ENCODE assay signal across 31 cellular contexts in genomic region chr3:188867691-188868090, GRCh38.
"Had no signal": no experiment of that assay in that cellular context is flagged by ENCODE, and none has a peak within 500 bp of the region (broad histone marks: within the 10 kb centered on the region; RNA-seq: fewer than 3 reads in every experiment).

No MANE protein-coding gene starts in this region.

- H3K27me3 Mint-ChIP-seq: activated CD4-positive, alpha-beta memory T cell treated with anti-CD3 and anti-CD28 coated beads for 36 hours; activated CD4-positive, alpha-beta T cell treated with anti-CD3 and anti-CD28 coated beads for 36 hours; activated CD4-positive, alpha-beta T cell treated with anti-CD3 and anti-CD28 coated beads, Interleukin-2, amount 10 ng/mL, durations not matched to agents 24 days and 14 days; activated CD8-positive, alpha-beta memory T cell treated with anti-CD3 and anti-CD28 coated beads, Interleukin-2, amount 10 ng/mL, durations not matched to agents 7 days and 5 days; activated naive CD4-positive, alpha-beta T cell treated with anti-CD3 and anti-CD28 coated beads, Interleukin-2, amount 50 U/mL, for 24 hours; activated naive CD8-positive, alpha-beta T cell treated with anti-CD3 and anti-CD28 coated beads for 36 hours; activated naive CD8-positive, alpha-beta T cell treated with anti-CD3 and anti-CD28 coated beads, Interleukin-2, amount 50 U/mL, for 24 hours had no signal

- ATAC-seq: activated CD4-positive, alpha-beta T cell treated with anti-CD3 and anti-CD28 coated beads for 36 hours; activated CD8-positive, alpha-beta memory T cell treated with anti-CD3 and anti-CD28 coated beads, Interleukin-2, amount 10 ng/mL, durations not matched to agents 7 days and 5 days; activated CD8-positive, alpha-beta T cell treated with anti-CD3 and anti-CD28 coated beads, Interleukin-2, amount 10 ng/mL, durations not matched to agents 7 days and 5 days; activated naive CD8-positive, alpha-beta T cell treated with anti-CD3 and anti-CD28 coated beads, Interleukin-2, amount 50 U/mL, for 24 hours; gastroesophageal sphincter; heart right ventricle had no signal

- H3K27ac Mint-ChIP-seq: activated CD4-positive, alpha-beta memory T cell treated with anti-CD3 and anti-CD28 coated beads for 36 hours; activated CD4-positive, alpha-beta T cell treated with anti-CD3 and anti-CD28 coated beads for 36 hours; activated CD4-positive, alpha-beta T cell treated with anti-CD3 and anti-CD28 coated beads, Interleukin-2, amount 10 ng/mL, durations not matched to agents 24 days and 14 days; activated CD8-positive, alpha-beta memory T cell treated with anti-CD3 and anti-CD28 coated beads, Interleukin-2, amount 10 ng/mL, durations not matched to agents 7 days and 5 days; activated CD8-positive, alpha-beta T cell treated with anti-CD3 and anti-CD28 coated beads, Interleukin-2, amount 10 ng/mL, durations not matched to agents 7 days and 5 days; activated naive CD4-positive, alpha-beta T cell treated with anti-CD3 and anti-CD28 coated beads for 36 hours; activated naive CD4-positive, alpha-beta T cell treated with anti-CD3 and anti-CD28 coated beads, Interleukin-2, amount 50 U/mL, for 24 hours; activated naive CD8-positive, alpha-beta T cell treated with anti-CD3 and anti-CD28 coated beads for 36 hours; activated naive CD8-positive, alpha-beta T cell treated with anti-CD3 and anti-CD28 coated beads, Interleukin-2, amount 50 U/mL, for 24 hours; activated T-helper 1 cell treated with anti-CD3 and anti-CD28 coated beads, Interleukin-12 subunit alpha, Interleukin-12 subunit beta, Interleukin-2, Interleukin-4 antibody, amounts not matched to agents 30 ng/mL and 10 ng/mL and 1 ng/mL, durations not matched to agents 14 hours and 24 hours and 36 hours; activated T-helper 2 cell treated with anti-CD3 and anti-CD28 coated beads, Interferon-gamma antibody, Interleukin-2, Interleukin-4, amounts not matched to agents 10 μg/mL and 5 μg/mL and 100 μg/mL, durations not matched to agents 14 hours and 24 hours and 36 hours; brain had no signal

- H3K4me3 Mint-ChIP-seq: activated CD4-positive, alpha-beta memory T cell treated with anti-CD3 and anti-CD28 coated beads for 36 hours; activated CD4-positive, alpha-beta T cell treated with anti-CD3 and anti-CD28 coated beads for 36 hours; activated CD4-positive, alpha-beta T cell treated with anti-CD3 and anti-CD28 coated beads, Interleukin-2, amount 10 ng/mL, durations not matched to agents 24 days and 14 days; activated CD8-positive, alpha-beta memory T cell treated with anti-CD3 and anti-CD28 coated beads, Interleukin-2, amount 10 ng/mL, durations not matched to agents 7 days and 5 days; activated CD8-positive, alpha-beta T cell treated with anti-CD3 and anti-CD28 coated beads, Interleukin-2, amount 10 ng/mL, durations not matched to agents 7 days and 5 days; activated naive CD4-positive, alpha-beta T cell treated with anti-CD3 and anti-CD28 coated beads for 36 hours; activated naive CD4-positive, alpha-beta T cell treated with anti-CD3 and anti-CD28 coated beads, Interleukin-2, amount 50 U/mL, for 24 hours; activated naive CD8-positive, alpha-beta T cell treated with anti-CD3 and anti-CD28 coated beads for 36 hours; activated naive CD8-positive, alpha-beta T cell treated with anti-CD3 and anti-CD28 coated beads, Interleukin-2, amount 50 U/mL, for 24 hours; activated T-helper 1 cell treated with anti-CD3 and anti-CD28 coated beads, Interleukin-12 subunit alpha, Interleukin-12 subunit beta, Interleukin-2, Interleukin-4 antibody, amounts not matched to agents 30 ng/mL and 10 ng/mL and 1 ng/mL, durations not matched to agents 14 hours and 24 hours and 36 hours; brain had no signal

- H3K4me1 Mint-ChIP-seq: activated CD4-positive, alpha-beta T cell treated with anti-CD3 and anti-CD28 coated beads for 36 hours; activated CD4-positive, alpha-beta T cell treated with anti-CD3 and anti-CD28 coated beads, Interleukin-2, amount 10 ng/mL, durations not matched to agents 24 days and 14 days; activated CD8-positive, alpha-beta memory T cell treated with anti-CD3 and anti-CD28 coated beads, Interleukin-2, amount 10 ng/mL, durations not matched to agents 7 days and 5 days; activated naive CD4-positive, alpha-beta T cell treated with anti-CD3 and anti-CD28 coated beads, Interleukin-2, amount 50 U/mL, for 24 hours; activated naive CD8-positive, alpha-beta T cell treated with anti-CD3 and anti-CD28 coated beads for 36 hours; activated naive CD8-positive, alpha-beta T cell treated with anti-CD3 and anti-CD28 coated beads, Interleukin-2, amount 50 U/mL, for 24 hours had no signal

- DNase-seq: activated CD4-positive, alpha-beta memory T cell treated with anti-CD3 and anti-CD28 coated beads for 36 hours; activated CD4-positive, alpha-beta T cell treated with anti-CD3 and anti-CD28 coated beads for 36 hours; activated CD4-positive, alpha-beta T cell treated with anti-CD3 and anti-CD28 coated beads, Interleukin-2, amount 10 ng/mL, durations not matched to agents 24 days and 14 days; activated CD4-positive, CD25-positive, alpha-beta regulatory T cell; activated CD4-positive, CD25-positive, alpha-beta regulatory T cell treated with anti-CD3 and anti-CD28 coated beads, Interleukin-2, amount 50 U/mL, for 72 hours; activated CD8-positive, alpha-beta memory T cell treated with anti-CD3 and anti-CD28 coated beads, Interleukin-2, amount 10 ng/mL, durations not matched to agents 7 days and 5 days; activated CD8-positive, alpha-beta memory T cell treated with anti-CD3 and anti-CD28 coated beads, Interleukin-2, amount 50 U/mL, for 4 hours; activated CD8-positive, alpha-beta T cell treated with anti-CD3 and anti-CD28 coated beads, Interleukin-2, amount 10 ng/mL, durations not matched to agents 7 days and 5 days; activated effector memory CD4-positive, alpha-beta T cell treated with anti-CD3 and anti-CD28 coated beads, Interleukin-2, amount 50 U/mL, for 16 hours; activated naive CD4-positive, alpha-beta T cell treated with anti-CD3 and anti-CD28 coated beads for 36 hours; activated naive CD8-positive, alpha-beta T cell treated with anti-CD3 and anti-CD28 coated beads for 36 hours; activated naive CD8-positive, alpha-beta T cell treated with anti-CD3 and anti-CD28 coated beads, Interleukin-2, amount 50 U/mL, for 24 hours; activated T-cell treated with anti-CD3 and anti-CD28 coated beads, Interleukin-2, amount 50 U/mL, for 1 hour; activated T-cell treated with anti-CD3 and anti-CD28 coated beads, Interleukin-2, amount 50 U/mL, for 48 hours; adrenal gland; amygdala; aorta; central memory CD4-positive, alpha-beta T cell; cerebellar nuclear complex; colonic mucosa; effector CD8-positive, alpha-beta T cell; esophagus squamous epithelium; foreskin melanocyte; heart right ventricle; T-helper 2 cell; T1000 had no signal

- H3K9me3 Mint-ChIP-seq: activated CD4-positive, alpha-beta memory T cell treated with anti-CD3 and anti-CD28 coated beads for 36 hours; activated CD4-positive, alpha-beta T cell treated with anti-CD3 and anti-CD28 coated beads, Interleukin-2, amount 10 ng/mL, durations not matched to agents 24 days and 14 days; activated naive CD4-positive, alpha-beta T cell treated with anti-CD3 and anti-CD28 coated beads for 36 hours; activated naive CD4-positive, alpha-beta T cell treated with anti-CD3 and anti-CD28 coated beads, Interleukin-2, amount 50 U/mL, for 24 hours; activated naive CD8-positive, alpha-beta T cell treated with anti-CD3 and anti-CD28 coated beads for 36 hours; activated naive CD8-positive, alpha-beta T cell treated with anti-CD3 and anti-CD28 coated beads, Interleukin-2, amount 50 U/mL, for 24 hours; activated T-helper 1 cell treated with anti-CD3 and anti-CD28 coated beads, Interleukin-12 subunit alpha, Interleukin-12 subunit beta, Interleukin-2, Interleukin-4 antibody, amounts not matched to agents 30 ng/mL and 10 ng/mL and 1 ng/mL, durations not matched to agents 14 hours and 24 hours and 36 hours; activated T-helper 2 cell treated with anti-CD3 and anti-CD28 coated beads, Interferon-gamma antibody, Interleukin-2, Interleukin-4, amounts not matched to agents 10 μg/mL and 5 μg/mL and 100 μg/mL, durations not matched to agents 14 hours and 24 hours and 36 hours; brain had no signal
